Comparison of ENCODE assay signal across 9 cellular contexts in genomic region chr16:4270595-4270994, GRCh38. TPM values are rescaled to one million over a fixed set of nuclear protein-coding genes. Genes with fewer than 3 reads are reported as not detected.
A peak's percentile ranks its signal among the peaks of the same experiment; 100 is the strongest.
DNase-seq lines count a peak whose midpoint lies in the region; ATAC-seq and TF ChIP-seq lines count a peak whose summit lies in the region.
"Had no signal": no experiment of that assay in that cellular context is flagged by ENCODE, and none has a peak within 500 bp of the region (broad histone marks: within the 10 kb centered on the region; RNA-seq: fewer than 3 reads in every experiment).

No MANE protein-coding gene starts in this region.

- peaks cover 0 to 4% (median 0%) of the 10 kb centered on the region in 8 donors for H3K9me3 Mint-ChIP-seq in CD4-positive, alpha-beta memory T cell
- no peaks in the 10 kb centered on the region for H3K9me3 Mint-ChIP-seq in central memory CD8-positive, alpha-beta T cell

- POLR2A ChIA-PET in CD4-positive, alpha-beta memory T cell (lab: Charles Lee; ENCODE audit: partially characterized antibody): interaction anchor here (0.9 to 3.9 kb wide), 7 partner anchors 11 to 146 kb away, joined by 3 to 18 read pairs (median 5); partner anchors contain the start of genes CORO7 and PAM16

- TF ChIP-seq RAD21 in neural cell (conservative IDR thresholded peaks at IDR 0.05): no peak

- no peak for TF ChIP-seq CTCF in neural cell (IDR thresholded peaks at IDR 0.05; ENCODE audit: poor library complexity, severe bottlenecking)

- peaks cover 10% of the 10 kb centered on the region for H3K4me1 ChIP-seq in CD4-positive, alpha-beta memory T cell (ENCODE audit: insufficient read depth, low read length)
- peaks cover 23% of the 10 kb centered on the region for H3K4me1 ChIP-seq in Karpas-422 (ENCODE audit: low read length)

- H3F3A ChIP-seq in neural cell (ENCODE audit: insufficient read depth, low read length, poor library complexity, severe bottlenecking): no peaks in the 10 kb centered on the region

- no peak for ATAC-seq in central memory CD8-positive, alpha-beta T cell (replicated peaks; ENCODE audit: extremely low read depth, poor library complexity, severe bottlenecking)
- ATAC-seq in HG03108 (IDR thresholded peaks at IDR 0.05; ENCODE audit: unreplicated experiment) (no peak), HG02970 (IDR thresholded peaks at IDR 0.05; ENCODE audit: low FRiP score, unreplicated experiment) (no peak)

- peak overlapping the region; percentile 83 for H3K9ac ChIP-seq in Karpas-422 (ENCODE audit: low read length)
- no peak overlapping the region for H3K9ac ChIP-seq in neural cell (ENCODE audit: low read length)

- peak overlapping the region; percentile 86 to 93 (median 91) for H3K4me3 Mint-ChIP-seq in CD4-positive, alpha-beta memory T cell
- peak overlapping the region; percentile 90 for H3K4me3 Mint-ChIP-seq in central memory CD8-positive, alpha-beta T cell

- no peak for TF ChIP-seq EP300 in neural cell (conservative IDR thresholded peaks at IDR 0.05; ENCODE audit: poor library complexity, severe bottlenecking)

- no peaks in the 10 kb centered on the region for H3K9me3 ChIP-seq in CD4-positive, alpha-beta memory T cell (ENCODE audit: control insufficient read depth in 1 of 2, low read length in 2 of 2)
- H3K9me3 ChIP-seq in Karpas-422 (ENCODE audit: low read length): no peaks in the 10 kb centered on the region
- no peaks in the 10 kb centered on the region for H3K9me3 ChIP-seq in neural cell (ENCODE audit: low read length)

- H4K20me1 ChIP-seq in Karpas-422 (ENCODE audit: insufficient read depth, low read depth, low read length): peaks cover 15% of the 10 kb centered on the region
- H4K20me1 ChIP-seq in neural cell (ENCODE audit: insufficient read depth): no peaks in the 10 kb centered on the region

- peak overlapping the region in 6 of 7 donors; percentile 22 to 98 (median 63) for H3K27ac Mint-ChIP-seq in CD4-positive, alpha-beta memory T cell
- no peak overlapping the region for H3K27ac Mint-ChIP-seq in central memory CD8-positive, alpha-beta T cell (ENCODE audit: low read depth)

- no peaks in the 10 kb centered on the region for H3K9me2 ChIP-seq in Karpas-422 (replicated peaks; ENCODE audit: insufficient read depth, low read length)
- H3K9me2 ChIP-seq in neural cell (ENCODE audit: insufficient read depth, low read length): no peaks in the 10 kb centered on the region

- no peak for DNase-seq in CD4-positive, alpha-beta memory T cell
- DNase-seq in Karpas-422 (no peak), DMS114 treated with DMSO at 0.1 percent for 48 hours (lab: John Stamatoyannopoulos, UW; ENCODE audit: unreplicated experiment) (no peak), NCI-H1694 (lab: John Stamatoyannopoulos, UW) (no peak)
- DNase-seq in central memory CD8-positive, alpha-beta T cell (ENCODE audit: low spot score in 2 of 2): no peak
- DNase-seq: activated gamma-delta T cell had no signal

- peaks cover 0 to 5% of the 10 kb centered on the region in 2 donors for H3K36me3 Mint-ChIP-seq in CD4-positive, alpha-beta memory T cell
- H3K36me3 Mint-ChIP-seq in central memory CD8-positive, alpha-beta T cell (ENCODE audit: insufficient read depth): peaks cover 19% of the 10 kb centered on the region

- CTCF ChIA-PET in CD4-positive, alpha-beta memory T cell (lab: Charles Lee; ENCODE audit: partially characterized antibody): interaction anchor here (0.6 to 8.2 kb wide), 4 partner anchors 14 to 266 kb away, joined by 3 to 84 read pairs (median 4); no protein-coding TSS in a partner anchor

- H3K27ac ChIP-seq in CD4-positive, alpha-beta memory T cell (ENCODE audit: low read depth, low read length): no peak overlapping the region
- H3K27ac ChIP-seq in Karpas-422 (ENCODE audit: low read length) (peak overlapping the region; percentile 83; the same call in 1 of the 2 replicates), neural cell (ENCODE audit: low read length) (no peak overlapping the region)

- intact Hi-C loops in CD4-positive, alpha-beta memory T cell (cut with micrococcal nuclease): no loop called here

- H3K4me1 Mint-ChIP-seq in CD4-positive, alpha-beta memory T cell: peaks cover 6 to 27% (median 14%) of the 10 kb centered on the region in 4 donors
- peaks cover 17% of the 10 kb centered on the region for H3K4me1 Mint-ChIP-seq in central memory CD8-positive, alpha-beta T cell

- H3K36me3 ChIP-seq in CD4-positive, alpha-beta memory T cell (ENCODE audit: insufficient read depth, low read length): peaks cover 4% of the 10 kb centered on the region
- H3K36me3 ChIP-seq in Karpas-422 (ENCODE audit: insufficient read depth, low read length) (0 out of 2 replicates have a peak, but pooled peaks cover 2% of the 10 kb centered on the region), neural cell (ENCODE audit: insufficient read depth, low read length) (no peaks in the 10 kb centered on the region)

- H2AFZ ChIP-seq in Karpas-422 (ENCODE audit: low read length): no peak overlapping the region
- no peak overlapping the region for H2AFZ ChIP-seq in neural cell (ENCODE audit: low read depth, low read length)

- no peaks in the 10 kb centered on the region for H3K27me3 Mint-ChIP-seq in CD4-positive, alpha-beta memory T cell
- H3K27me3 Mint-ChIP-seq in central memory CD8-positive, alpha-beta T cell: no peaks in the 10 kb centered on the region

- H3K4me2 ChIP-seq in Karpas-422 (ENCODE audit: low read depth, low read length, poor library complexity, severe bottlenecking) (peak overlapping the region; percentile 83), neural cell (ENCODE audit: low read length) (no peak overlapping the region)

- H3K79me2 ChIP-seq in Karpas-422 (ENCODE audit: low read length) (peaks cover 67% of the 10 kb centered on the region), neural cell (replicated peaks; ENCODE audit: insufficient read depth, low read length) (peaks cover 16% of the 10 kb centered on the region)

- H3K4me3 ChIP-seq in CD4-positive, alpha-beta memory T cell (ENCODE audit: low read length in 2 of 2): peak overlapping the region in 1 of 2 donors; percentile 91
- H3K4me3 ChIP-seq in Karpas-422 (ENCODE audit: low read length): peak overlapping the region; percentile 69
- H3K4me3 ChIP-seq in neural cell (ENCODE audit: low read length): peak overlapping the region; percentile 97

- no peaks in the 10 kb centered on the region for H3K27me3 ChIP-seq in CD4-positive, alpha-beta memory T cell (ENCODE audit: insufficient read depth, low read length)
- H3K27me3 ChIP-seq in Karpas-422 (ENCODE audit: low read length) (no peaks in the 10 kb centered on the region), neural cell (ENCODE audit: insufficient read depth, low read depth, low read length) (no peaks in the 10 kb centered on the region)

TF ChIP-seq in neural cell, 6 proteins besides CTCF, POLR2A, EP300 and RAD21:
- TF ChIP-seq, protein P1, sequence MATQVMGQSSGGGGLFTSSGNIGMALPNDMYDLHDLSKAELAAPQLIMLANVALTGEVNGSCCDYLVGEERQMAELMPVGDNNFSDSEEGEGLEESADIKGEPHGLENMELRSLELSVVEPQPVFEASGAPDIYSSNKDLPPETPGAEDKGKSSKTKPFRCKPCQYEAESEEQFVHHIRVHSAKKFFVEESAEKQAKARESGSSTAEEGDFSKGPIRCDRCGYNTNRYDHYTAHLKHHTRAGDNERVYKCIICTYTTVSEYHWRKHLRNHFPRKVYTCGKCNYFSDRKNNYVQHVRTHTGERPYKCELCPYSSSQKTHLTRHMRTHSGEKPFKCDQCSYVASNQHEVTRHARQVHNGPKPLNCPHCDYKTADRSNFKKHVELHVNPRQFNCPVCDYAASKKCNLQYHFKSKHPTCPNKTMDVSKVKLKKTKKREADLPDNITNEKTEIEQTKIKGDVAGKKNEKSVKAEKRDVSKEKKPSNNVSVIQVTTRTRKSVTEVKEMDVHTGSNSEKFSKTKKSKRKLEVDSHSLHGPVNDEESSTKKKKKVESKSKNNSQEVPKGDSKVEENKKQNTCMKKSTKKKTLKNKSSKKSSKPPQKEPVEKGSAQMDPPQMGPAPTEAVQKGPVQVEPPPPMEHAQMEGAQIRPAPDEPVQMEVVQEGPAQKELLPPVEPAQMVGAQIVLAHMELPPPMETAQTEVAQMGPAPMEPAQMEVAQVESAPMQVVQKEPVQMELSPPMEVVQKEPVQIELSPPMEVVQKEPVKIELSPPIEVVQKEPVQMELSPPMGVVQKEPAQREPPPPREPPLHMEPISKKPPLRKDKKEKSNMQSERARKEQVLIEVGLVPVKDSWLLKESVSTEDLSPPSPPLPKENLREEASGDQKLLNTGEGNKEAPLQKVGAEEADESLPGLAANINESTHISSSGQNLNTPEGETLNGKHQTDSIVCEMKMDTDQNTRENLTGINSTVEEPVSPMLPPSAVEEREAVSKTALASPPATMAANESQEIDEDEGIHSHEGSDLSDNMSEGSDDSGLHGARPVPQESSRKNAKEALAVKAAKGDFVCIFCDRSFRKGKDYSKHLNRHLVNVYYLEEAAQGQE (IDR thresholded peaks at IDR 0.05; ENCODE audit: borderline replicate concordance): no peak
- TF ChIP-seq SMC3 (conservative IDR thresholded peaks at IDR 0.05; ENCODE audit: poor library complexity) (no peak), TAF1 (IDR thresholded peaks at IDR 0.05; ENCODE audit: low read depth) (no peak), EZH2 (IDR thresholded peaks at IDR 0.05; ENCODE audit: borderline replicate concordance, insufficient read depth, low read length, poor library complexity, severe bottlenecking) (no peak), POLR2AphosphoS5 (IDR thresholded peaks at IDR 0.05) (no peak), MXI1 (conservative IDR thresholded peaks at IDR 0.05; ENCODE audit: poor library complexity, severe bottlenecking) (no peak)

RNA-seq across cellular contexts. Expression of gene TFAP4, which starts 2.2 kb away (rescaled TPM):
- 10 to 100 TPM; 25.2 to 27.3 TPM for total RNA-seq in CD4-positive, alpha-beta memory T cell
- under 1 TPM; 0.59 to 1.00 TPM for polyA plus RNA-seq in CD4-positive, alpha-beta memory T cell
- total RNA-seq in Karpas-422 (2014; rRNA removed; shearing (Covaris generic); ENCODE audit: low replicate concordance): 32.4 and 38.9 TPM in 2 replicates
- polyA plus RNA-seq in neural cell: 4.4 and 6.3 TPM in 2 replicates
- 6.8 and 11.2 TPM in 2 replicates for polyA minus RNA-seq in neural cell

RNA-seq across cellular contexts. Expression of gene SRL, which starts 28.7 kb away (rescaled TPM):
- total RNA-seq in CD4-positive, alpha-beta memory T cell: not detected
- not detected for polyA plus RNA-seq in CD4-positive, alpha-beta memory T cell
- total RNA-seq in Karpas-422 (2014; rRNA removed; shearing (Covaris generic); ENCODE audit: low replicate concordance): 0.11 TPM in 1 of 2 replicates, not detected in the other
- not detected in 2 replicates for polyA plus RNA-seq in neural cell
- polyA minus RNA-seq in neural cell: not detected in 2 replicates

RNA-seq across cellular contexts. Expression of gene GLIS2, which starts 45.3 kb away (rescaled TPM):
- under 1 TPM in 1 of 2 experiments, not detected in 1; 0.08 TPM for total RNA-seq in CD4-positive, alpha-beta memory T cell
- polyA plus RNA-seq in CD4-positive, alpha-beta memory T cell: not detected
- total RNA-seq in Karpas-422 (2014; rRNA removed; shearing (Covaris generic); ENCODE audit: low replicate concordance): 0.07 TPM in 1 of 2 replicates, not detected in the other
- polyA plus RNA-seq in neural cell: 2.6 and 3.2 TPM in 2 replicates
- 5.9 and 7.8 TPM in 2 replicates for polyA minus RNA-seq in neural cell
